ENCODE assay signal across 10 cellular contexts in genomic region chr19:41563847-41564514, GRCh38. TPM values are rescaled to one million over a fixed set of nuclear protein-coding genes. Genes with fewer than 3 reads are reported as not detected.
DNase-seq lines count a peak whose midpoint lies in the region; FAIRE-seq and TF ChIP-seq lines count a peak whose summit lies in the region.
"Had no signal": no experiment of that assay in that cellular context is flagged by ENCODE, and none has a peak within 500 bp of the region (broad histone marks: within the 10 kb centered on the region; RNA-seq: fewer than 3 reads in every experiment).

No MANE protein-coding gene starts in this region.

- in situ Hi-C loops in SK-MEL-5 (cut with HindIII; ENCODE audit: low pct_unique_long_range_greater_than_20kb, low sequenced_read_pairs) = no loop called here
- in situ Hi-C loops in mammary epithelial cell (cut with MboI; ENCODE audit: low sequenced_read_pairs in 2 of 2) = loop anchor here in 1 of 2 donors (25.0 kb wide), 1 partner anchor 252 kb away; the partner anchor contains the start of gene CCDC97

- BruUV-seq in mammary epithelial cell (replicated peaks; lab: Mats Ljungman, UMichigan) = no TSS peak

- TF ChIP-seq CTCF in mammary epithelial cell (conservative IDR thresholded peaks at IDR 0.05 in 1 of 2, IDR thresholded peaks at IDR 0.05 in 1 of 2; ENCODE audit: extremely low read depth in 1 of 2, insufficient read depth in 1 of 2, low read depth in 1 of 2, low read length in 2 of 2) (no peak), spleen (IDR thresholded peaks at IDR 0.05 in 8 of 11, conservative IDR thresholded peaks at IDR 0.05 in 3 of 11) (no peak), kidney (IDR thresholded peaks at IDR 0.05; ENCODE audit: borderline replicate concordance, extremely low read depth, insufficient read depth) (no peak)

- H3K9me3 ChIP-seq in mammary epithelial cell (replicated peaks; ENCODE audit: insufficient read depth, low read length) (no peaks in the 10 kb centered on the region), spleen (no peaks in the 10 kb centered on the region), kidney (ENCODE audit: control insufficient read depth in 1 of 2, low read length in 2 of 2) (no peaks in the 10 kb centered on the region)

- H3K9ac ChIP-seq in mammary epithelial cell (ENCODE audit: insufficient read depth, low read length) (no peak overlapping the region), kidney (ENCODE audit: low read length in 2 of 2) (no peak overlapping the region)

- peak; percentile 79 for DNase-seq in DMS53 (lab: John Stamatoyannopoulos, UW)
- no peak for DNase-seq in DMS53 treated with DMSO at 0.1 percent for 48 hours (lab: John Stamatoyannopoulos, UW; ENCODE audit: unreplicated experiment)
- peak; percentile 5 for DNase-seq in SK-MEL-5 (ENCODE audit: low read depth, low spot score)
- peak; percentile 21 for DNase-seq in mammary epithelial cell
- no peak for DNase-seq in spleen
- DNase-seq in kidney = no peak
- DNase-seq in NCI-H510A treated with DMSO at 0.1 percent for 48 hours (lab: John Stamatoyannopoulos, UW) = no peak
- no peak for DNase-seq in EL

- TF ChIP-seq POLR2A in spleen (IDR thresholded peaks at IDR 0.05) = no peak

- H3K4me1 ChIP-seq in mammary epithelial cell (ENCODE audit: insufficient read depth, low read length) (no peaks in the 10 kb centered on the region), spleen (peaks cover 24 to 73% (median 37%) of the 10 kb centered on the region in 6 donors), kidney (ENCODE audit: control insufficient read depth in 1 of 2, insufficient read depth in 1 of 2, low read depth in 1 of 2, low read length in 2 of 2) (peaks cover 0 to 9% of the 10 kb centered on the region in 2 donors)

- H3K27ac ChIP-seq in mammary epithelial cell (ENCODE audit: insufficient read depth, low read depth, low read length) = no peak overlapping the region
- peak overlapping the region in 1 of 8 donors; percentile 67 for H3K27ac ChIP-seq in spleen
- no peak overlapping the region for H3K27ac ChIP-seq in kidney (ENCODE audit: low read depth in 2 of 2, low read length in 2 of 2)

- 24% methylated on average over 18 of the region's 19 CpGs for WGBS in mammary epithelial cell (ENCODE audit: low coverage, missing lambda C conversion rate)
- WGBS in spleen, 5 donors = 17 to 25% (median 18%) methylated on average over 17 to 19 of the region's 19 CpGs

- H3K4me3 ChIP-seq in mammary epithelial cell (replicated peaks in 1 of 3; ENCODE audit: insufficient read depth in 1 of 3, low read depth in 2 of 3, low read length in 3 of 3) = no peak overlapping the region
- peak overlapping the region in 5 of 8 donors; percentile 12 to 62 (median 20) for H3K4me3 ChIP-seq in spleen
- H3K4me3 ChIP-seq in kidney (ENCODE audit: low read length in 2 of 2) = no peak overlapping the region

- no peak overlapping the region for H2AFZ ChIP-seq in mammary epithelial cell (ENCODE audit: low read depth, low read length)

- no peaks in the 10 kb centered on the region for H3K79me2 ChIP-seq in mammary epithelial cell (ENCODE audit: insufficient read depth, low read length)

- H3K27me3 ChIP-seq in mammary epithelial cell (ENCODE audit: insufficient read depth, low read length) (peaks cover 15% of the 10 kb centered on the region), spleen (replicated peaks in 1 of 7) (peaks cover 7 to 47% (median 32%) of the 10 kb centered on the region in 7 donors)

- no peak for FAIRE-seq in kidney (lab: Jason Lieb, UNC)
- FAIRE-seq: A204.1, endometrium had no signal

- CTCF ChIA-PET in mammary epithelial cell (lab: Charles Lee; ENCODE audit: low non-redundant PET) = no interaction called here

- intact Hi-C loops in mammary epithelial cell (cut with micrococcal nuclease) = loop anchor here (1.0 to 10.0 kb wide), 3 partner anchors 115 to 369 kb away; partner anchors contain the start of gene CYP2S1
- intact Hi-C loops in spleen (cut with DNase I; ENCODE audit: low total_unique reads) = no loop called here
- intact Hi-C loops in kidney (cut with DNase I) = no loop called here

- H4K20me1 ChIP-seq in mammary epithelial cell (ENCODE audit: insufficient read depth, low read length) = no peaks in the 10 kb centered on the region

- H3K4me2 ChIP-seq in mammary epithelial cell (ENCODE audit: insufficient read depth, low read depth, low read length) = no peak overlapping the region

- H3K36me3 ChIP-seq in mammary epithelial cell (ENCODE audit: insufficient read depth, low read length) (no peaks in the 10 kb centered on the region), spleen (no peaks in the 10 kb centered on the region), kidney (ENCODE audit: control insufficient read depth in 1 of 2, insufficient read depth in 2 of 2, low read length in 2 of 2) (no peaks in the 10 kb centered on the region)

- dilution Hi-C loops in mammary epithelial cell (cut with HindIII; ENCODE audit: low sequenced_read_pairs) = no loop called here

RNA-seq across cellular contexts. Expression of gene CEACAM21, which starts 12.0 kb away (rescaled TPM):
- total RNA-seq in SK-MEL-5 (2014; rRNA removed; shearing (Covaris generic)) = 0.21 TPM in 1 of 2 replicates, not detected in the other
- 0.06 TPM in 1 of 2 replicates, not detected in the other for polyA plus RNA-seq in SK-MEL-5 (2015; cell fraction: cytosol; rRNA removed)
- not detected in 2 replicates for polyA plus RNA-seq in SK-MEL-5 (2015; cell fraction: nucleus; rRNA removed)
- not detected for total RNA-seq in mammary epithelial cell
- not detected for polyA plus RNA-seq in mammary epithelial cell
- polyA minus RNA-seq in mammary epithelial cell = not detected
- total RNA-seq in spleen = 10 to 100 TPM; 12.1 to 22.9 (median 20.0) TPM
- 10 to 100 TPM; 10.3 to 21.0 (median 17.4) TPM for polyA plus RNA-seq in spleen
- 5.6 TPM for total RNA-seq in kidney
- 1.2 TPM for polyA plus RNA-seq in kidney (ENCODE audit: insufficient read depth, low read depth, low replicate concordance)

Comparison
In these comparisons a context has a peak if more than half of its experiments do, and no peak if none do; other contexts are left out.
1. DNase-seq: peak in DMS53 (single experiment), SK-MEL-5 (single experiment) and mammary epithelial cell (single experiment); none in DMS53 treated with DMSO at 0.1 percent for 48 hours (single experiment), spleen (single experiment), kidney (single experiment), NCI-H510A treated with DMSO at 0.1 percent for 48 hours (single experiment) and EL (single experiment).
2. H3K4me3 ChIP-seq: peak in spleen (5 of 8); none in mammary epithelial cell (0 of 3) and kidney (0 of 2).